ENCODE assay signal across 21 cellular contexts in the genomic region with DNA sequence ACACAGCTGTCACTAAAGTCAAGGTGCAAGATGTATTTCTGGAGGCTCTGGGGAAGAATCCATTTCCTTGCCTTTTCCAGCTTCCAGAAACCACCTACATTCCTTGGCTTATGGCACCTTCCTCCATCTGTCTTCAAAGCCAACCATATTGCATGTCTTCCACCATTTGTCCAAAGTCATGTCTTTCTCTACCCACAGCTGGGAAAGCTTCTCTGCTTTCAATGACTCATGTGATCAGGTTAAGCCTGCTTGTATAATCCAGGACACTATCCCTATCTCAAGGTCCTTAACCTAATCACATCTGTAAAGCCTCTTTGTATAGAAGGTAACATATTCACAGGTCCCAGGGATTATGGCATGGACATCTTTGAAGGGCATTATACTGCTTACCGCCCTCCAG.
"Had no signal": no experiment of that assay in that cellular context is flagged by ENCODE, and none has a peak within 500 bp of the region (broad histone marks: within the 10 kb centered on the region; RNA-seq: fewer than 3 reads in every experiment).

No MANE protein-coding gene starts in this region.

- H3K27ac ChIP-seq: gastrocnemius medialis, heart left ventricle, testis, vagina had no signal

- H3K4me1 ChIP-seq: testis had no signal

- H3K4me2 ChIP-seq: smooth muscle cell had no signal

- H3K27me3 ChIP-seq: gastrocnemius medialis, heart left ventricle, testis, vagina had no signal

- H3K9me3 ChIP-seq: gastrocnemius medialis, testis, vagina had no signal

- H3K36me3 ChIP-seq: gastrocnemius medialis, vagina had no signal

- H3K4me3 ChIP-seq: gastrocnemius medialis, heart left ventricle, smooth muscle cell, testis, vagina had no signal

- DNase-seq: activated CD4-positive, alpha-beta memory T cell treated with anti-CD3 and anti-CD28 coated beads, Interleukin-2, amount 10 ng/mL, durations not matched to agents 7 days and 5 days; activated CD4-positive, alpha-beta T cell treated with anti-CD3 and anti-CD28 coated beads for 4 hours; activated CD4-positive, CD25-positive, alpha-beta regulatory T cell; activated effector memory CD4-positive, alpha-beta T cell treated with Interleukin-2 at 50 U/mL for 16 hours; activated naive CD4-positive, alpha-beta T cell treated with anti-CD3 and anti-CD28 coated beads for 36 hours; activated naive CD8-positive, alpha-beta T cell treated with anti-CD3 and anti-CD28 coated beads, Interleukin-2, amount 10 ng/mL, durations not matched to agents 7 days and 5 days; activated T-cell treated with anti-CD3 and anti-CD28 coated beads, Interleukin-2, amount 50 U/mL, for 72 hours; gastrocnemius medialis; heart left ventricle; islet precursor cell; left cardiac atrium; naive thymus-derived CD4-positive, alpha-beta T cell; occipital lobe; posterior cingulate gyrus; stimulated activated CD4-positive, alpha-beta T cell treated with anti-CD3 and anti-CD28 coated beads, Interleukin-15, amount 100 ng/mL, for 24 hours; stimulated activated CD8-positive, alpha-beta memory T cell treated with anti-CD3 and anti-CD28 coated beads, Interleukin-4, amount 100 ng/mL, for 48 hours; stimulated activated naive B cell treated with anti-CD40 and anti-IgM and Interleukin-4, amounts not matched to agents 10 μg/mL and 1 μg/mL and 100 μg/mL, for 72 hours; T-helper 17 cell; testis had no signal
